In the genomic region with DNA sequence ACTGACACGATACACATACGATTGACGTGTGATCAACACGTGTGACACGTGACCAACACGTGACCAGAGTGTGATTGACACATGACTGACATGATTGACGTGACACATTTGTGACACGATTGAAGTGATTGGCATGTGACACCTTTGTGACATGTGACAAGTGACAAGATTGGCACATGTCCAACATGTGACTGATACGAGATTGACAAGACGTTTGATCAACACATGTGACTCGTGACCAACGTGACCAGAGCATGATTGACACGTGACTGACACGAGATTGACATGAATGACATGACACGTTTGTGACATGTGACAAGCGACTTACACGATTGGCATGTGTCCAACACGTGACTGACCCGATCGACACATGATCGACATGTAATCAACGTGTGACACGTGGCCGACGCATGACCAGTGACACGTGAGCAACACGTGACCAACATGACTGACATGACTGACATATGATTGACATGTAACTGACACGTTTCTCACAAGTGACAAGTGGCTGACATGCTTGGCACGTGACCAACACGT, we compare ENCODE assay signal across 1 cellular context.
TF ChIP-seq lines count a peak whose summit lies in the region.

No MANE protein-coding gene starts in this region.

TF ChIP-seq in K562, 482 proteins besides CTCF, POLR2A, EP300 and RAD21 (continued from another document and continues in another):
- TF ChIP-seq RNF219 (CRISPR knock-in tag; IDR thresholded peaks at IDR 0.05) = no peak
- peak; percentile 93 for TF ChIP-seq MEIS2 (IDR thresholded peaks at IDR 0.05; ENCODE audit: partially characterized antibody)
- no peak for TF ChIP-seq FOXM1 (IDR thresholded peaks at IDR 0.05; ENCODE audit: low read depth)
- peak; percentile 70; the same call in 1 of the 2 replicates for TF ChIP-seq FOXM1 (CRISPR knock-in tag; IDR thresholded peaks at IDR 0.05; ENCODE audit: low read depth)
- 0 out of 2 replicates have a peak, but pooled peaks have one; percentile 25 for TF ChIP-seq ZNF263 (CRISPR knock-in tag; IDR thresholded peaks at IDR 0.05; ENCODE audit: borderline replicate concordance)
- TF ChIP-seq ZNF57 (CRISPR knock-in tag; IDR thresholded peaks at IDR 0.05) = 0 out of 2 replicates have a peak, but pooled peaks have one; percentile 3
- peak in 1 of 2 experiments; percentile 80; a peak in 2 of 4 replicates for TF ChIP-seq FOXA3 (CRISPR knock-in tag; conservative IDR thresholded peaks at IDR 0.05 in 1 of 2, IDR thresholded peaks at IDR 0.05 in 1 of 2)
- TF ChIP-seq, protein P1, sequence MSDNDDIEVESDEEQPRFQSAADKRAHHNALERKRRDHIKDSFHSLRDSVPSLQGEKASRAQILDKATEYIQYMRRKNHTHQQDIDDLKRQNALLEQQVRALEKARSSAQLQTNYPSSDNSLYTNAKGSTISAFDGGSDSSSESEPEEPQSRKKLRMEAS (CRISPR knock-in tag; IDR thresholded peaks at IDR 0.05) = peak; percentile 57
- no peak for TF ChIP-seq DACH1 (IDR thresholded peaks at IDR 0.05; ENCODE audit: partially characterized antibody)
- TF ChIP-seq ZNF143 (CRISPR knock-in tag; IDR thresholded peaks at IDR 0.05) = peak; percentile 55; the same call in 1 of the 2 replicates
- 0 out of 2 replicates have a peak, but pooled peaks have one; percentile 44 for TF ChIP-seq NFRKB (IDR thresholded peaks at IDR 0.05; ENCODE audit: low read depth)
- no peak for TF ChIP-seq NR4A1 (CRISPR knock-in tag; IDR thresholded peaks at IDR 0.05)
- TF ChIP-seq NR4A1 (tag; IDR thresholded peaks at IDR 0.05) = no peak
- no peak for TF ChIP-seq E2F3 (CRISPR knock-in tag; IDR thresholded peaks at IDR 0.05)
- TF ChIP-seq ATF1 (CRISPR knock-in tag; IDR thresholded peaks at IDR 0.05) = no peak
- TF ChIP-seq ATF1 (tag; IDR thresholded peaks at IDR 0.05) = 0 out of 2 replicates have a peak, but pooled peaks have one; percentile 13
- TF ChIP-seq FOXP1 (CRISPR knock-in tag; IDR thresholded peaks at IDR 0.05) = peak; percentile 48; the same call in 1 of the 2 replicates
- peak; percentile 78 for TF ChIP-seq ARID4B (CRISPR knock-in tag; IDR thresholded peaks at IDR 0.05)
- TF ChIP-seq CBX1 (IDR thresholded peaks at IDR 0.05; ENCODE audit: low read depth) = peak; percentile 58; the same call in 1 of the 2 replicates
- peak; percentile 61; the same call in 1 of the 2 replicates for TF ChIP-seq CEBPG (CRISPR knock-in tag; IDR thresholded peaks at IDR 0.05)
- no peak for TF ChIP-seq CEBPG (tag; conservative IDR thresholded peaks at IDR 0.05 in 1 of 2, IDR thresholded peaks at IDR 0.05 in 1 of 2)
- TF ChIP-seq COPS2 (conservative IDR thresholded peaks at IDR 0.05) = no peak
- no peak for TF ChIP-seq ZNF282 (CRISPR knock-in tag; IDR thresholded peaks at IDR 0.05)
- TF ChIP-seq, protein P2, sequence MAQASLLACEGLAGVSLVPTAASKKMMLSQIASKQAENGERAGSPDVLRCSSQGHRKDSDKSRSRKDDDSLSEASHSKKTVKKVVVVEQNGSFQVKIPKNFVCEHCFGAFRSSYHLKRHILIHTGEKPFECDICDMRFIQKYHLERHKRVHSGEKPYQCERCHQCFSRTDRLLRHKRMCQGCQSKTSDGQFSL (CRISPR knock-in tag; IDR thresholded peaks at IDR 0.05) = peak; percentile 50; the same call in 1 of the 2 replicates
- TF ChIP-seq, protein P2 (tag; IDR thresholded peaks at IDR 0.05) = no peak
- peak; percentile 81; the same call in 1 of the 2 replicates for TF ChIP-seq FOXP4 (CRISPR knock-in tag; IDR thresholded peaks at IDR 0.05; ENCODE audit: borderline replicate concordance)
- no peak for TF ChIP-seq JUN (IDR thresholded peaks at IDR 0.05; ENCODE audit: borderline replicate concordance, low read depth, low read length)
- TF ChIP-seq JUN (CRISPR knock-in tag; IDR thresholded peaks at IDR 0.05; ENCODE audit: borderline replicate concordance) = 0 out of 2 replicates have a peak, but pooled peaks have one; percentile 71
- TF ChIP-seq CBX8 (IDR thresholded peaks at IDR 0.05; ENCODE audit: borderline replicate concordance, extremely low read depth, low read depth, low read length, poor library complexity, severe bottlenecking) = no peak
- TF ChIP-seq ZBTB40 (IDR thresholded peaks at IDR 0.05) = no peak
- TF ChIP-seq ZBTB40 (CRISPR knock-in tag; IDR thresholded peaks at IDR 0.05) = peak; percentile 53; the same call in 1 of the 2 replicates
- peak; percentile 74 for TF ChIP-seq USF1 (CRISPR knock-in tag; IDR thresholded peaks at IDR 0.05)
- no peak for TF ChIP-seq SMARCB1 (IDR thresholded peaks at IDR 0.05; ENCODE audit: insufficient read length, low read depth)
